In the genomic region with DNA sequence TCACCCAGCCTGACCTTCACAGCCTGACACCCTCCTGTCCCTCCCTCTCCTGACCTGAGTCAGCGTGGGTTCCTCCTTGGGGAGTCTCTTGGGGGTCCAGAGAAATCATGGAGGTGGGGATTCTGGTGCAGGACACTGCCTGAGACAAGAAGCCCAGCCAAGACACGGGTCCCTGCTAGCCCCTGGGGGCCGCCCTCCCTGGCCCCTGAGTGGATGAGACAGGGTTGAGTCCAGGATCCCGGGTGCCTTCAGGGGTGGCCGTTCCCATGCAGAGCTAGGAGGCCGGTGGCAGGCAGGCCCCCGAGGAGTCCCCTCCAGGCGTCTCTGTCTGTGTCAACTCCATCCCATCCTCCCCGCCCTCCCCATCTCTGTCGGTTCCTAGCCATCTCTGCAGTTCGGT, we compare ENCODE assay signal across 1 cellular context.
TF ChIP-seq lines count a peak whose summit lies in the region.

No MANE protein-coding gene starts in this region.

TF ChIP-seq in A549, 52 proteins besides CTCF, POLR2A, EP300 and RAD21:
- TF ChIP-seq ZNF302 (CRISPR knock-in tag; IDR thresholded peaks at IDR 0.05) (no peak), HOXB13 (CRISPR knock-in tag; IDR thresholded peaks at IDR 0.05; ENCODE audit: low read depth) (no peak), MYC (IDR thresholded peaks at IDR 0.05; ENCODE audit: borderline replicate concordance, low read length) (no peak), ZC3H11A (IDR thresholded peaks at IDR 0.05) (no peak), FOXS1 (CRISPR knock-in tag; IDR thresholded peaks at IDR 0.05) (no peak), KDM5A (IDR thresholded peaks at IDR 0.05) (no peak), EHMT2 (IDR thresholded peaks at IDR 0.05; ENCODE audit: low read depth) (no peak)
